Comparison of ENCODE assay signal across 8 cellular contexts in the genomic region with DNA sequence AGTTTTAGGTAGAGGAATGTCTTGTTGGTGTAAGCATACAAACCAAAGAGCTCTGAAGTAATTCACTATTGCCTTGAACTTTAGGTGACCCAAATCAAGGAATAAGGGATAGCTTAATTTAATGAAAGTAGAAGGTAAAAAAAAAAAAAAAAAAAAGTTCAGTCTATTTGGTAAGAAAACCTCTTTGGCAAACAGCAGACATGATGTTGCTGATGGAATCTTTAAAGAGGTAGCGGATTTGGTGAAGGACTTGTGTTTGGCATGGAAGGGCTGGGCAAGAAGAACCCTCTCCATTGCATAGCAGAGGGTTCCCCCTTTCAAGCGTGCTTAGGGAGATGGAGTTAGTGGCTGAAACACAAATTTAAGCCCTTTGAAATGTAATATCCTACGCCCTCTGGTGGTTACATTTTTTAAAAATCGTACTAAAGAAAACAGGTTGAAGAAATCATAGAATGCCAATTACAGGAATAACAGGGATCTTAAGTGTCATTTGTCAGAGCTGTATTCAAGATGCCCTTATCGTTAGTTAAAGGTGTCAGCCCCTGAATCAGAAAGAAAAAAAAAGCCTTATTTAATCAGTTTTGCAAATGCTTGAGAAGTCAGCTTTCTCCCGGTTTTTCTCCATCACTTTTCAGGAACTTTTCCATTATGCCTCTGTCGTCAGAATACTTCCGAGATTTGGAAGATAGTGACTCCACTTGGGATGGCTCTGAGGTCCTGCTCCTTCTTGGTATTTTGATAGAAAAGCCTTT.
DNase-seq lines count a peak whose midpoint lies in the region; ATAC-seq and TF ChIP-seq lines count a peak whose summit lies in the region.

No MANE protein-coding gene starts in this region.

- H3K4me1 Mint-ChIP-seq in neural crest cell: peaks cover 19% of the 10 kb centered on the region
- H3K4me1 Mint-ChIP-seq in activated naive CD4-positive, alpha-beta T cell treated with anti-CD3 and anti-CD28 coated beads, Interleukin-2, amount 10 ng/mL, durations not matched to agents 7 days and 5 days: no peaks in the 10 kb centered on the region

- H3K4me3 ChIP-seq in MG63 (no peak overlapping the region), SJCRH30 (no peak overlapping the region), fibroblast of mammary gland (ENCODE audit: control insufficient read depth, low read depth, low read length) (no peak overlapping the region)

- no peaks in the 10 kb centered on the region for H3K27me3 Mint-ChIP-seq in neural crest cell (ENCODE audit: low read depth)
- no peaks in the 10 kb centered on the region for H3K27me3 Mint-ChIP-seq in activated naive CD4-positive, alpha-beta T cell treated with anti-CD3 and anti-CD28 coated beads, Interleukin-2, amount 10 ng/mL, durations not matched to agents 7 days and 5 days

- no peak overlapping the region for H3K27ac ChIP-seq in SJCRH30

- no peak for ATAC-seq in GM19452 (IDR thresholded peaks at IDR 0.05; ENCODE audit: unreplicated experiment)

- H3K36me3 ChIP-seq in MG63 (no peaks in the 10 kb centered on the region), SJCRH30 (no peaks in the 10 kb centered on the region)

- TF ChIP-seq CTCF in fibroblast of mammary gland (conservative IDR thresholded peaks at IDR 0.05; ENCODE audit: control insufficient read depth, insufficient read depth, low read depth, low read length) (peak; percentile 43), neural crest cell (conservative IDR thresholded peaks at IDR 0.05) (peak; percentile 81)

- peaks cover 3% of the 10 kb centered on the region for H3K36me3 Mint-ChIP-seq in neural crest cell (ENCODE audit: low read depth)
- no peaks in the 10 kb centered on the region for H3K36me3 Mint-ChIP-seq in activated naive CD4-positive, alpha-beta T cell treated with anti-CD3 and anti-CD28 coated beads, Interleukin-2, amount 10 ng/mL, durations not matched to agents 7 days and 5 days

- CTCF ChIA-PET in activated naive CD4-positive, alpha-beta T cell treated with anti-CD3 and anti-CD28 coated beads, Interleukin-2, amount 10 ng/mL, durations not matched to agents 7 days and 5 days (lab: Charles Lee): interaction anchor here (0.5 to 5.5 kb wide), 8 partner anchors 9 to 1027 kb away, joined by 3 to 16 read pairs (median 3); no protein-coding TSS in a partner anchor

- peak; percentile 59 for DNase-seq in GM03348 (ENCODE audit: low spot score)
- peak; percentile 0 for DNase-seq in MG63
- DNase-seq in SJCRH30: peak; percentile 10 to 61
- peak; percentile 55 for DNase-seq in fibroblast of mammary gland (ENCODE audit: low read depth)
- DNase-seq in neural crest cell (ENCODE audit: low read depth, low spot score): no peak
- DNase-seq in activated T-cell treated with anti-CD3 and anti-CD28 coated beads for 4 hours: no peak
- DNase-seq in activated naive CD4-positive, alpha-beta T cell treated with anti-CD3 and anti-CD28 coated beads, Interleukin-2, amount 10 ng/mL, durations not matched to agents 7 days and 5 days: no peak

- H3K27me3 ChIP-seq in MG63 (no peaks in the 10 kb centered on the region), SJCRH30 (no peaks in the 10 kb centered on the region; the same call in 1 of the 2 replicates)

- no peak overlapping the region for H3K27ac Mint-ChIP-seq in neural crest cell (ENCODE audit: unreplicated experiment)
- H3K27ac Mint-ChIP-seq in activated naive CD4-positive, alpha-beta T cell treated with anti-CD3 and anti-CD28 coated beads, Interleukin-2, amount 10 ng/mL, durations not matched to agents 7 days and 5 days: no peak overlapping the region

- H3K9me3 Mint-ChIP-seq in neural crest cell: no peaks in the 10 kb centered on the region
- peaks cover 2% of the 10 kb centered on the region for H3K9me3 Mint-ChIP-seq in activated naive CD4-positive, alpha-beta T cell treated with anti-CD3 and anti-CD28 coated beads, Interleukin-2, amount 10 ng/mL, durations not matched to agents 7 days and 5 days

- H3K4me3 Mint-ChIP-seq in neural crest cell: no peak overlapping the region
- no peak overlapping the region for H3K4me3 Mint-ChIP-seq in activated naive CD4-positive, alpha-beta T cell treated with anti-CD3 and anti-CD28 coated beads, Interleukin-2, amount 10 ng/mL, durations not matched to agents 7 days and 5 days

- no peaks in the 10 kb centered on the region for H3K4me1 ChIP-seq in SJCRH30

- no peaks in the 10 kb centered on the region for H3K9me3 ChIP-seq in MG63
- no peaks in the 10 kb centered on the region for H3K9me3 ChIP-seq in SJCRH30 (replicated peaks)

Comparison
In these comparisons a context has a peak if more than half of its experiments do, and no peak if none do; other contexts are left out.
1. DNase-seq: peak in GM03348 (single experiment), MG63 (single experiment), SJCRH30 (2 of 2) and fibroblast of mammary gland (single experiment); none in neural crest cell (single experiment), activated T-cell treated with anti-CD3 and anti-CD28 coated beads for 4 hours (single experiment) and activated naive CD4-positive, alpha-beta T cell treated with anti-CD3 and anti-CD28 coated beads, Interleukin-2, amount 10 ng/mL, durations not matched to agents 7 days and 5 days (single experiment).